33 cellular contexts compared by ENCODE assay signal in the genomic region with DNA sequence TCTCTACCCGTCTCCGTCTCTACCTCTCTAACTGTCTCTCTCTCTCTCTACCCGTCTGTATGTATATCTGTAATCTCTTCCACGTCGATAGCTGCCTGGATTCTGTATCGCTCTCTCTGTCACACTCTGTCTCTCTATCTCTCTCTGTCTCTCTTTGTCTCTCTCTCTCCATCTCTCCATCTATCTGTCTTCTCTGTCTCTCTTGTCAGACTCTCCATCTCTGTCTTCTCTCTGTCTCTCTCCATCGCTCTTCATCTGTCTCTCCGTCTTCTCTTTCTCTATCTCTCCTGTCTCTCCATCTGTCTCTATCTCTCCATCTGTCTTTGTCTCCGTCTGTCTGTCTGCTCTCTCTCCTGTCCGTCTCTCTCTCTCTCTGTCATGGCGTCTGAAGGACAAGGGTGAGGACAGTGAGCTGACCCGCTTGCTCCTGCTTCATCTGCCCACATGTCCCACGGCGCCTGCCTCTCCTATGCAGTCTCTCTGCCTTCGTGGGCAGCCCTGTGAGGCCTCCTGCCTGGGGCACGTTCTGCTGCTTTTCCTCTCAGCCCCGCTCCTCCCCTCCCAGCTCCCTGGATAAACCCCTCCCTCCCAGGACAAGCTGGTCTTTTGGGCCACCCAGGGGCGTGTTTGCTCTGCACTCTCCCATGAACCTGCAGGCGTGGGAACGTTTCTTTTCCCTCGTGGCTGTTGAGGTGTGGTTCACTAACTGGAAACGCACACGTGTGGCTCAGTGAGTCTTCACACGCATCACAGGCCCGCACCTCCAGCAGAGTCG. TPM values are rescaled to one million over a fixed set of nuclear protein-coding genes. Genes with fewer than 3 reads are reported as not detected.
DNase-seq lines count a peak whose midpoint lies in the region; ATAC-seq and TF ChIP-seq lines count a peak whose summit lies in the region.
"Had no signal": no experiment of that assay in that cellular context is flagged by ENCODE, and none has a peak within 500 bp of the region (broad histone marks: within the 10 kb centered on the region; RNA-seq: fewer than 3 reads in every experiment).

No MANE protein-coding gene starts in this region.

- H3K27me3 Mint-ChIP-seq in CD14-positive monocyte (ENCODE audit: low read depth in 3 of 3): peaks cover 0 to 2% (median 0%) of the 10 kb centered on the region in 3 donors
- no peaks in the 10 kb centered on the region for H3K27me3 Mint-ChIP-seq in memory B cell
- H3K27me3 Mint-ChIP-seq: brain, IgD-negative memory B cell had no signal

- no peak overlapping the region for H3K27ac Mint-ChIP-seq in CD14-positive monocyte
- H3K27ac Mint-ChIP-seq in memory B cell: peak overlapping the region; percentile 91
- H3K27ac Mint-ChIP-seq: nephron had no signal

- H3K4me1 Mint-ChIP-seq in CD14-positive monocyte (peaks cover 28% of the 10 kb centered on the region), memory B cell (peaks cover 24% of the 10 kb centered on the region)
- H3K4me1 Mint-ChIP-seq: nephron had no signal

- H3K4me3 Mint-ChIP-seq in CD14-positive monocyte (no peak overlapping the region), memory B cell (no peak overlapping the region)
- H3K4me3 Mint-ChIP-seq: brain, nephron had no signal

- peak overlapping the region; percentile 66 for H3K4me3 ChIP-seq in BLaER1
- H3K4me3 ChIP-seq in RWPE2 (ENCODE audit: severe bottlenecking): no peak overlapping the region
- H3K4me3 ChIP-seq in sigmoid colon: no peak overlapping the region
- H3K4me3 ChIP-seq: adrenal gland, esophagus squamous epithelium, GM23248, heart left ventricle, lung, skin epidermis, suprapubic skin had no signal

- TF ChIP-seq CTCF in CD14-positive monocyte (IDR thresholded peaks at IDR 0.05) (no peak), RWPE2 (IDR thresholded peaks at IDR 0.05; ENCODE audit: poor library complexity, severe bottlenecking) (no peak), sigmoid colon (IDR thresholded peaks at IDR 0.05) (no peak)

- H3K9me3 Mint-ChIP-seq in CD14-positive monocyte (peaks cover 0 to 5% (median 0%) of the 10 kb centered on the region in 7 donors), memory B cell (no peaks in the 10 kb centered on the region)
- H3K9me3 Mint-ChIP-seq: brain, IgD-negative memory B cell, nephron had no signal

- no peaks in the 10 kb centered on the region for H3K27me3 ChIP-seq in BLaER1
- H3K27me3 ChIP-seq in RWPE2 (ENCODE audit: insufficient read depth, poor library complexity, severe bottlenecking): no peaks in the 10 kb centered on the region
- H3K27me3 ChIP-seq in sigmoid colon: no peaks in the 10 kb centered on the region
- H3K27me3 ChIP-seq: adrenal gland, esophagus squamous epithelium, foreskin keratinocyte, heart left ventricle, suprapubic skin had no signal

- H3K36me3 ChIP-seq in BLaER1 (peaks cover 61% of the 10 kb centered on the region), RWPE2 (ENCODE audit: low read depth) (peaks cover 56% of the 10 kb centered on the region), sigmoid colon (peaks cover 21 to 74% (median 42%) of the 10 kb centered on the region in 4 donors)

- ATAC-seq in RWPE2 (ENCODE audit: low read depth): no peak
- no peak for ATAC-seq in memory B cell (ENCODE audit: low read depth)
- ATAC-seq in HG02610 (IDR thresholded peaks at IDR 0.05; ENCODE audit: unreplicated experiment): no peak
- no peak for ATAC-seq in GM19351 (IDR thresholded peaks at IDR 0.05; ENCODE audit: unreplicated experiment)
- ATAC-seq: activated CD4-positive, CD25-positive, alpha-beta regulatory T cell treated with anti-CD3 and anti-CD28 coated beads, Interleukin-2, amount 50 U/mL, for 24 hours; foreskin keratinocyte; heart left ventricle; PC-3; Right ventricle myocardium inferior had no signal

- peak overlapping the region; percentile 98 for H3K4me2 ChIP-seq in BLaER1

- H3K9ac ChIP-seq in BLaER1: peak overlapping the region; percentile 80
- H3K9ac ChIP-seq: GM23248 had no signal

- H3K4me1 ChIP-seq in BLaER1 (peaks cover 91% of the 10 kb centered on the region), RWPE2 (ENCODE audit: insufficient read depth, poor library complexity, severe bottlenecking) (peaks cover 10% of the 10 kb centered on the region), sigmoid colon (no peaks in the 10 kb centered on the region)
- H3K4me1 ChIP-seq: adrenal gland had no signal

- TF ChIP-seq EP300 in sigmoid colon (IDR thresholded peaks at IDR 0.05): no peak

- H3K9me3 ChIP-seq in BLaER1 (peaks cover 11% of the 10 kb centered on the region), RWPE2 (ENCODE audit: severe bottlenecking) (no peaks in the 10 kb centered on the region), sigmoid colon (no peaks in the 10 kb centered on the region)
- H3K9me3 ChIP-seq: adrenal gland, esophagus squamous epithelium, heart left ventricle, suprapubic skin had no signal

- TF ChIP-seq POLR2A in sigmoid colon (IDR thresholded peaks at IDR 0.05): no peak

- peak overlapping the region; percentile 93 for H3K27ac ChIP-seq in BLaER1
- H3K27ac ChIP-seq in RWPE2 (ENCODE audit: poor library complexity, severe bottlenecking): no peak overlapping the region
- no peak overlapping the region for H3K27ac ChIP-seq in sigmoid colon
- H3K27ac ChIP-seq: adrenal gland, esophagus squamous epithelium, foreskin keratinocyte, GM23248, heart left ventricle, suprapubic skin had no signal

- intact Hi-C loops in CD14-positive monocyte (cut with micrococcal nuclease) (loop anchor here in 1 of 2 donors (5.0 to 10.0 kb wide), 2 partner anchors 150 to 408 kb away; a partner anchor contains a TSS), sigmoid colon (cut with DNase I) (no loop called here)

- H4K20me1 ChIP-seq in BLaER1: no peaks in the 10 kb centered on the region

- H3K36me3 Mint-ChIP-seq in CD14-positive monocyte (peaks cover 34 to 35% of the 10 kb centered on the region in 2 donors), memory B cell (peaks cover 22% of the 10 kb centered on the region)

- 86% methylated on average over 26 of the region's 26 CpGs for WGBS in sigmoid colon, 2 donors

- DNase-seq in CD14-positive monocyte (ENCODE audit: low spot score) (peak; percentile 9), RWPE2 (ENCODE audit: low spot score) (peak; percentile 60), memory B cell (ENCODE audit: low spot score in 2 of 2) (no peak), sigmoid colon (no peak), RPMI8226 (no peak)
- DNase-seq: activated CD8-positive, alpha-beta memory T cell treated with anti-CD3 and anti-CD28 coated beads for 24 hours; activated gamma-delta T cell treated with Interleukin-2 at 50 U/mL for 16 hours; activated T-cell treated with anti-CD3 and anti-CD28 coated beads, Interleukin-2, amount 50 U/mL, for 48 hours; esophagus squamous epithelium; foreskin keratinocyte; GM23248; NCI-H1105 treated with DMSO at 0.1 percent for 48 hours; NCI-H2081 treated with DMSO at 0.1 percent for 48 hours; NCI-H2227 treated with DMSO at 0.1 percent for 48 hours; NCI-H526; PC-3; stimulated activated naive CD4-positive, alpha-beta T cell treated with Interleukin-2 at 50 U/mL for 16 hours; T-helper 2 cell had no signal

RNA-seq across cellular contexts. Expression of a gene that starts 18.9 kb away (rescaled TPM):
- polyA plus RNA-seq in CD14-positive monocyte (10 to 100 TPM; 23.5 to 26.4 TPM), sigmoid colon (10 to 100 TPM; 28.2 to 42.2 (median 35.6) TPM)
- 10 to 100 TPM; 19.7 to 31.6 (median 24.8) TPM for total RNA-seq in sigmoid colon

RNA-seq across cellular contexts. Expression of a gene that starts 59.0 kb away (rescaled TPM):
- not detected for polyA plus RNA-seq in CD14-positive monocyte
- total RNA-seq in sigmoid colon: not detected
- under 1 TPM in 1 of 3 donors, not detected in 2; 0.01 TPM for polyA plus RNA-seq in sigmoid colon
- total RNA-seq: Daoy, esophagus squamous epithelium, foreskin keratinocyte, GM23248, renal cortical epithelial cell, Right ventricle myocardium inferior had no signal
- polyA plus RNA-seq: IgD-negative memory B cell had no signal

Comparison
In these comparisons a context has a peak if more than half of its experiments do, and no peak if none do; other contexts are left out.
1. DNase-seq: peak in CD14-positive monocyte (single experiment) and RWPE2 (single experiment); none in memory B cell (0 of 2), sigmoid colon (single experiment) and RPMI8226 (single experiment).